25 cellular contexts compared by ENCODE assay signal in the genomic region with DNA sequence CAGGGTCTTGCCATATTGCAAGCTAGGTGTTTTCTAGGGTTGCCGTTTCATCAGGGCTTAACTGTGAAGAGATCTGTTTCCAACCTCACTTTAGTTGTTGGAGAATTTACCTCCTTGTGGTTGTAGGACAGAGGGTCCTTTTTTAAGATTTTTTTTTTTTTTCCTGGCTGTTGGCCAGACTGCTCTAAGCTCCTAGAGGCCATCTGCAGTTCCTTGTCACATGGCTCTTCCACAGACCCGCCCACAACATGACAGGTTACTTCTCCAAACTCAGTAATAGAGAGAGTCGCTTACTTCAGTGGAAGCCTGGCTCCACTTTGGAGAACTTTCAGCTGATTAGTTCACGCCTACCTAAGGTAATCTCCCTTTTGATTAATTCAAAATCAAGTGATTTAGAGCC.
"Had no signal": no experiment of that assay in that cellular context is flagged by ENCODE, and none has a peak within 500 bp of the region (broad histone marks: within the 10 kb centered on the region; RNA-seq: fewer than 3 reads in every experiment).

No MANE protein-coding gene starts in this region.

- DNase-seq: activated CD4-positive, alpha-beta memory T cell treated with anti-CD3 and anti-CD28 coated beads, Interleukin-2, amount 10 ng/mL, durations not matched to agents 7 days and 5 days; activated CD4-positive, alpha-beta T cell treated with anti-CD3 and anti-CD28 coated beads, Interleukin-2, amount 10 ng/mL, durations not matched to agents 7 days and 5 days; activated CD4-positive, CD25-positive, alpha-beta regulatory T cell treated with anti-CD3 and anti-CD28 coated beads, Interleukin-2, amount 50 U/mL, for 72 hours; activated CD8-positive, alpha-beta memory T cell treated with anti-CD3 and anti-CD28 coated beads, Interleukin-2, amount 50 U/mL, for 48 hours; activated gamma-delta T cell; activated naive CD4-positive, alpha-beta T cell treated with anti-CD3 and anti-CD28 coated beads, Interleukin-2, amount 10 ng/mL, durations not matched to agents 7 days and 5 days; activated naive CD8-positive, alpha-beta T cell treated with anti-CD3 and anti-CD28 coated beads, Interleukin-2, amount 10 ng/mL, durations not matched to agents 7 days and 5 days; activated T-cell treated with anti-CD3 and anti-CD28 coated beads, Interleukin-2, amount 50 U/mL, for 24 hours; cortex of kidney; effector memory CD8-positive, alpha-beta T cell; erythroblast; gastrocnemius medialis; left cardiac atrium; mammary epithelial cell; naive thymus-derived CD8-positive, alpha-beta T cell; nucleus accumbens; pancreas; psoas muscle; stimulated activated CD4-positive, alpha-beta T cell treated with anti-CD3 and anti-CD28 coated beads, Interleukin-1b, Interleukin-23, amount 100 ng/mL, for 48 hours; stimulated activated naive B cell treated with anti-CD40 and anti-IgM and Interleukin-4, amounts not matched to agents 10 μg/mL and 1 μg/mL and 100 μg/mL, for 72 hours; stomach; T-helper 9 cell; thyroid gland; upper lobe of left lung; WERI-Rb-1 had no signal
